In the genomic region with DNA sequence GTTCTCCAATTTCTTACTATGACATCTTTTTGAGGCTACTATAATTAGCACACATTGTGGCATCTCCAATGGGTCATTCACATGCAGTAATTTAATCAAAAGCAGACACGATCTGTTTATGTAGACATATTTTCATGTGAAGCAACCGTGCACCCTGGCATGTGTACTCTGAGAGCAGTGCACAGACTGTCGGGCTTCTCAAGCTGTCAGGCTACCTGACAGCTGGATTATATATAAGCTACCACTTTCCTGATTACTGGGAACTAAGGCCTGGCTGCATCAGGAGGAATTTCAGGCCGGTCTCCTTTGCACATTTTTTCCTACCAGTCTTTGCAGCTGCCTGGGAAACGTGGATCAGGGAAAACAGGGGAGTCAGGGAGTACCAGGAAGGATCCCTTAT, we compare ENCODE assay signal across 15 cellular contexts.
A peak's percentile ranks its signal among the peaks of the same experiment; 100 is the strongest.
DNase-seq lines count a peak whose midpoint lies in the region; ATAC-seq, FAIRE-seq and TF ChIP-seq lines count a peak whose summit lies in the region.
"Had no signal": no experiment of that assay in that cellular context is flagged by ENCODE, and none has a peak within 500 bp of the region (broad histone marks: within the 10 kb centered on the region; RNA-seq: fewer than 3 reads in every experiment).

No MANE protein-coding gene starts in this region.

- no peaks in the 10 kb centered on the region for H3K27me3 Mint-ChIP-seq in osteocyte (ENCODE audit: unreplicated experiment)
- H3K27me3 Mint-ChIP-seq: CD4-positive, CD25-positive, alpha-beta regulatory T cell; dendritic cell treated with granulocyte-macrophage colony-stimulating factor and Interleukin-4, amounts not matched to agents 40 ng/mL and 50 ng/mL, for 4 days had no signal

- no peak for ATAC-seq in GM18909 (IDR thresholded peaks at IDR 0.05; ENCODE audit: poor library complexity, unreplicated experiment)
- no peak for ATAC-seq in HG03095 (IDR thresholded peaks at IDR 0.05; ENCODE audit: unreplicated experiment)
- no peak for ATAC-seq in GM19463 (IDR thresholded peaks at IDR 0.05; ENCODE audit: unreplicated experiment)
- ATAC-seq: gastrocnemius medialis, GM23338 had no signal

- H3K4me3 Mint-ChIP-seq in osteocyte (ENCODE audit: unreplicated experiment), result no peak overlapping the region
- H3K4me3 Mint-ChIP-seq: CD4-positive, CD25-positive, alpha-beta regulatory T cell; dendritic cell treated with granulocyte-macrophage colony-stimulating factor and Interleukin-4, amounts not matched to agents 40 ng/mL and 50 ng/mL, for 4 days; GM23338 had no signal

- peak; percentile 49 for DNase-seq in D721Med (ENCODE audit: insufficient read length, low spot score)
- DNase-seq in NCI-H82 (lab: John Stamatoyannopoulos, UW), result peak; percentile 87
- DNase-seq in fibroblast of peridontal ligament (ENCODE audit: extremely low read depth), result peak; percentile 94
- DNase-seq in osteocyte (ENCODE audit: extremely low spot score, unreplicated experiment), result no peak
- DNase-seq in middle frontal gyrus (ENCODE audit: extremely low spot score, low spot score), result no peak
- DNase-seq: activated CD4-positive, CD25-positive, alpha-beta regulatory T cell; activated CD8-positive, alpha-beta memory T cell treated with anti-CD3 and anti-CD28 coated beads, Interleukin-2, amount 50 U/mL, for 4 hours; CD4-positive, CD25-positive, alpha-beta regulatory T cell; gastrocnemius medialis; stimulated activated CD4-positive, alpha-beta T cell treated with anti-CD3 and anti-CD28 coated beads, Interleukin-2, amount 100 ng/mL, for 48 hours had no signal

- peaks cover 38% of the 10 kb centered on the region for H3K4me1 Mint-ChIP-seq in osteocyte (ENCODE audit: unreplicated experiment)

- peak; percentile 68 for FAIRE-seq in D721Med (lab: Jason Lieb, UNC)

- H3K27ac Mint-ChIP-seq in osteocyte (ENCODE audit: unreplicated experiment), result peak overlapping the region; percentile 67
- H3K27ac Mint-ChIP-seq: dendritic cell treated with granulocyte-macrophage colony-stimulating factor and Interleukin-4, amounts not matched to agents 40 ng/mL and 50 ng/mL, for 4 days; GM23338 had no signal

- peaks cover 5% of the 10 kb centered on the region for H3K36me3 Mint-ChIP-seq in osteocyte (ENCODE audit: unreplicated experiment)

- no peak for TF ChIP-seq CTCF in D721Med (IDR thresholded peaks at IDR 0.05; ENCODE audit: insufficient read depth, missing control alignments)
- no peak for TF ChIP-seq CTCF in osteocyte (IDR thresholded peaks at IDR 0.05)

- H3K9me3 Mint-ChIP-seq in osteocyte (ENCODE audit: unreplicated experiment), result no peaks in the 10 kb centered on the region
- H3K9me3 Mint-ChIP-seq: CD4-positive, CD25-positive, alpha-beta regulatory T cell; dendritic cell treated with granulocyte-macrophage colony-stimulating factor and Interleukin-4, amounts not matched to agents 40 ng/mL and 50 ng/mL, for 4 days; GM23338 had no signal

Comparison
In these comparisons a context has a peak if more than half of its experiments do, and no peak if none do; other contexts are left out.
1. DNase-seq: peak in D721Med (single experiment), NCI-H82 (single experiment) and fibroblast of peridontal ligament (single experiment); none in osteocyte (single experiment) and middle frontal gyrus (single experiment).